In the genomic region with DNA sequence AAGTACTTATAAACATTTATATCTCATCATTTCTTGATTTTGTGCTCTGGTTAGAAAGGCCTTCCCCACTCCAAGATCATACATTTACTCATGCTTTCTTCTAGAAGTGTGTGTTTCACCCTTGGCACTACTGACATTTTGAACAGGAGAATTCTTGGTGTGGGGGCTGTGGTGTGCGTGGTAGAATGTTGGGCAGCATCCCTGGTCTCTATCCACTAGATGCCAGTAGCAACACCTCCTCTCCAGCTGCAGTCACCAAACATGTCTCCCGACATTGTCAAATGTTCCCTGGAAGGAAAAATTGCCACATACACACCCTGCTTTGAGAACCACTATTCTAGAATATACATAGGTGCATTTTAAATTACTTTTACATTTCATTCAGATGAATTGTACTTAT, we compare ENCODE assay signal across 8 cellular contexts. TPM values are rescaled to one million over a fixed set of nuclear protein-coding genes. Genes with fewer than 3 reads are reported as not detected.
DNase-seq lines count a peak whose midpoint lies in the region; ATAC-seq and TF ChIP-seq lines count a peak whose summit lies in the region.

No MANE protein-coding gene starts in this region.

- DNase-seq in AG04449 (ENCODE audit: low read depth, low spot score) (no peak), H7 (peak; percentile 53), adipocyte (ENCODE audit: low read depth) (peak; percentile 65), islet precursor cell (peak; percentile 62), aorta (no peak)

- no peak overlapping the region for H3K9ac ChIP-seq in adipocyte (ENCODE audit: low read length)

- POLR2A ChIA-PET in AG04449 (lab: Yijun Ruan, JAX), result no interaction called here

- peak; percentile 18 for TF ChIP-seq CTCF in AG04449 (IDR thresholded peaks at IDR 0.05; ENCODE audit: insufficient read depth, low read length, missing control alignments)

- 32 to 46% methylated on average over 2 of the region's 2 CpGs for WGBS in aorta, 2 donors

- H3K27ac ChIP-seq in aorta (ENCODE audit: low read depth in 1 of 2, low read length in 2 of 2), result no peak overlapping the region

- intact Hi-C loops in aorta (cut with DNase I), result no loop called here

- CTCF ChIA-PET in AG04449 (lab: Yijun Ruan, JAX), result interaction anchor here (1.7 to 3.9 kb wide), 4 partner anchors 144 to 225 kb away, joined by 4 to 14 read pairs (median 7); no protein-coding TSS in a partner anchor

- H3K4me3 ChIP-seq in AG04449 (ENCODE audit: low read depth, low read length), result no peak overlapping the region
- H3K4me3 ChIP-seq in H7 (ENCODE audit: insufficient read depth, low read depth, low read length), result no peak overlapping the region
- no peak overlapping the region for H3K4me3 ChIP-seq in adipocyte (ENCODE audit: low read length)
- H3K4me3 ChIP-seq in aorta (ENCODE audit: low read length in 2 of 2), result no peak overlapping the region

- ATAC-seq in GM19395 (IDR thresholded peaks at IDR 0.05; ENCODE audit: unreplicated experiment) (no peak), HG02610 (IDR thresholded peaks at IDR 0.05; ENCODE audit: unreplicated experiment) (no peak), HG03175 (IDR thresholded peaks at IDR 0.05; ENCODE audit: unreplicated experiment) (no peak), aorta (ENCODE audit: low FRiP score) (no peak)

- no peaks in the 10 kb centered on the region for H3K36me3 ChIP-seq in H7 (replicated peaks; ENCODE audit: control insufficient read depth, insufficient read depth, low read length)
- no peaks in the 10 kb centered on the region for H3K36me3 ChIP-seq in adipocyte (ENCODE audit: control insufficient read depth, insufficient read depth, low read length, severe bottlenecking)
- H3K36me3 ChIP-seq in aorta (ENCODE audit: control insufficient read depth in 1 of 2, insufficient read depth in 2 of 2, low read length in 1 of 2), result no peaks in the 10 kb centered on the region

- peaks cover 17% of the 10 kb centered on the region for H3K4me1 ChIP-seq in adipocyte (ENCODE audit: control insufficient read depth, insufficient read depth, low read length)
- no peaks in the 10 kb centered on the region for H3K4me1 ChIP-seq in aorta (ENCODE audit: control insufficient read depth in 1 of 2, insufficient read depth in 2 of 2, low read length in 2 of 2)

- H3K9me3 ChIP-seq in adipocyte (ENCODE audit: control insufficient read depth, low read length), result no peaks in the 10 kb centered on the region
- H3K9me3 ChIP-seq in aorta (ENCODE audit: control insufficient read depth, low read length), result no peaks in the 10 kb centered on the region

- H3K27me3 ChIP-seq in H7 (ENCODE audit: control insufficient read depth, insufficient read depth, low read length) (no peaks in the 10 kb centered on the region), adipocyte (replicated peaks; ENCODE audit: control insufficient read depth, insufficient read depth, low read length) (no peaks in the 10 kb centered on the region), aorta (ENCODE audit: control insufficient read depth in 1 of 2, insufficient read depth in 2 of 2, low read length in 1 of 2) (no peaks in the 10 kb centered on the region)

RNA-seq across cellular contexts. Expression of a gene that starts 8.7 kb away (rescaled TPM):
- total RNA-seq in H7 (2014; rRNA removed; shearing (Covaris generic)), result 329 and 333 TPM in 2 replicates
- total RNA-seq in aorta, result 10 to 100 TPM; 48.0 to 48.2 TPM
- 10 to 100 TPM; 34.7 to 35.1 TPM for polyA plus RNA-seq in aorta

Comparison
In these comparisons a context has a peak if more than half of its experiments do, and no peak if none do; other contexts are left out.
1. DNase-seq: peak in H7 (single experiment), adipocyte (single experiment) and islet precursor cell (single experiment); none in AG04449 (single experiment) and aorta (0 of 2).